1 cellular context compared by ENCODE assay signal in the genomic region with DNA sequence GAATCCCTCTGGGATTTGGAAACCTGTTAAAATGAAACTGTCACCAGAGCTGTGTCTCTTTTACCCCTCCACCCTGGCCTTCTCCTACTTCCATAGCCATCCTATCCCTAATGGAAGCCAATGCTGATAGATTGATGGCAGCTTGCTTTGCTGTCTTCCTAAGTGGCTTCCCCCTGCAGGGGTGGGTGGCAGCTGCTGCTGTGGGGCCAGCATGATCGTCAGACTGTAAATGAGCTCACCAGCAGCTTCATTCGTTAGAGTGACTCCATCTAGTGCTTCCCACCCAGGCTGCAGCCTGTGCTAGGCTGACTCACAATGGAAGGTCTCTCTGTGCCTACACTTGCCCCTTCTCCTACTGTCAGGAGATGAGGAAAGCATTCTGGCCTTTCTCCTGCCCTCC.
A peak's percentile ranks its signal among the peaks of the same experiment; 100 is the strongest.
TF ChIP-seq lines count a peak whose summit lies in the region.

No MANE protein-coding gene starts in this region.

TF ChIP-seq in HEK293, 187 proteins besides CTCF, POLR2A, EP300 and RAD21 (continued from another document and continues in another):
- TF ChIP-seq GLI4 (tag by site-specific recombination; IDR thresholded peaks at IDR 0.05) (no peak), ZNF19 (tag by site-specific recombination; IDR thresholded peaks at IDR 0.05; ENCODE audit: low read depth) (no peak), ZNF677 (tag by site-specific recombination; IDR thresholded peaks at IDR 0.05) (no peak), ZNF394 (tag by site-specific recombination; IDR thresholded peaks at IDR 0.05; ENCODE audit: borderline replicate concordance) (no peak), ZNF76 (tag by site-specific recombination; IDR thresholded peaks at IDR 0.05; ENCODE audit: borderline replicate concordance, low read depth) (no peak), ZNF341 (tag by site-specific recombination; IDR thresholded peaks at IDR 0.05; ENCODE audit: low read depth) (peak; percentile 27; the same call in 1 of the 2 replicates), EGR2 (tag by site-specific recombination; IDR thresholded peaks at IDR 0.05; ENCODE audit: low read depth) (peak; percentile 12; the same call in 1 of the 2 replicates), ZNF623 (tag by site-specific recombination; IDR thresholded peaks at IDR 0.05) (no peak), ZEB2 (tag by site-specific recombination; IDR thresholded peaks at IDR 0.05) (no peak), ZNF660 (tag by site-specific recombination; IDR thresholded peaks at IDR 0.05) (0 out of 2 replicates have a peak, but pooled peaks have one; percentile 41), ZNF560 (tag by site-specific recombination; IDR thresholded peaks at IDR 0.05; ENCODE audit: borderline replicate concordance) (no peak), SP3 (tag by site-specific recombination; IDR thresholded peaks at IDR 0.05) (no peak), ZNF585B (tag by site-specific recombination; IDR thresholded peaks at IDR 0.05) (no peak), MYNN (tag by site-specific recombination; IDR thresholded peaks at IDR 0.05; ENCODE audit: borderline replicate concordance) (no peak), ZNF132 (tag by site-specific recombination; IDR thresholded peaks at IDR 0.05; ENCODE audit: borderline replicate concordance) (no peak), PRDM1 (tag by site-specific recombination; IDR thresholded peaks at IDR 0.05) (peak; percentile 70), FEZF1 (tag by site-specific recombination; IDR thresholded peaks at IDR 0.05) (peak; percentile 70; the same call in 1 of the 2 replicates), ZNF654 (tag by site-specific recombination; IDR thresholded peaks at IDR 0.05; ENCODE audit: low read depth) (peak; percentile 23; the same call in 1 of the 2 replicates), OSR2 (tag by site-specific recombination; IDR thresholded peaks at IDR 0.05) (peak; percentile 69), IKZF3 (tag by site-specific recombination; IDR thresholded peaks at IDR 0.05) (no peak), ZNF558 (tag by site-specific recombination; IDR thresholded peaks at IDR 0.05) (no peak), HOXC10 (CRISPR knock-in tag; IDR thresholded peaks at IDR 0.05) (no peak), ZNF10 (tag by site-specific recombination; IDR thresholded peaks at IDR 0.05) (no peak), ZNF529 (tag by site-specific recombination; IDR thresholded peaks at IDR 0.05; ENCODE audit: insufficient replicate concordance) (no peak), ZNF548 (tag by site-specific recombination; IDR thresholded peaks at IDR 0.05) (no peak), ZIC2 (tag by site-specific recombination; IDR thresholded peaks at IDR 0.05) (peak; percentile 88), ZNF416 (tag by site-specific recombination; IDR thresholded peaks at IDR 0.05) (no peak)
- TF ChIP-seq, protein P1, sequence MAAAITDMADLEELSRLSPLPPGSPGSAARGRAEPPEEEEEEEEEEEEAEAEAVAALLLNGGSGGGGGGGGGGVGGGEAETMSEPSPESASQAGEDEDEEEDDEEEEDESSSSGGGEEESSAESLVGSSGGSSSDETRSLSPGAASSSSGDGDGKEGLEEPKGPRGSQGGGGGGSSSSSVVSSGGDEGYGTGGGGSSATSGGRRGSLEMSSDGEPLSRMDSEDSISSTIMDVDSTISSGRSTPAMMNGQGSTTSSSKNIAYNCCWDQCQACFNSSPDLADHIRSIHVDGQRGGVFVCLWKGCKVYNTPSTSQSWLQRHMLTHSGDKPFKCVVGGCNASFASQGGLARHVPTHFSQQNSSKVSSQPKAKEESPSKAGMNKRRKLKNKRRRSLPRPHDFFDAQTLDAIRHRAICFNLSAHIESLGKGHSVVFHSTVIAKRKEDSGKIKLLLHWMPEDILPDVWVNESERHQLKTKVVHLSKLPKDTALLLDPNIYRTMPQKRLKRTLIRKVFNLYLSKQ (tag by site-specific recombination; IDR thresholded peaks at IDR 0.05; ENCODE audit: borderline replicate concordance) = no peak
- TF ChIP-seq, protein P2, sequence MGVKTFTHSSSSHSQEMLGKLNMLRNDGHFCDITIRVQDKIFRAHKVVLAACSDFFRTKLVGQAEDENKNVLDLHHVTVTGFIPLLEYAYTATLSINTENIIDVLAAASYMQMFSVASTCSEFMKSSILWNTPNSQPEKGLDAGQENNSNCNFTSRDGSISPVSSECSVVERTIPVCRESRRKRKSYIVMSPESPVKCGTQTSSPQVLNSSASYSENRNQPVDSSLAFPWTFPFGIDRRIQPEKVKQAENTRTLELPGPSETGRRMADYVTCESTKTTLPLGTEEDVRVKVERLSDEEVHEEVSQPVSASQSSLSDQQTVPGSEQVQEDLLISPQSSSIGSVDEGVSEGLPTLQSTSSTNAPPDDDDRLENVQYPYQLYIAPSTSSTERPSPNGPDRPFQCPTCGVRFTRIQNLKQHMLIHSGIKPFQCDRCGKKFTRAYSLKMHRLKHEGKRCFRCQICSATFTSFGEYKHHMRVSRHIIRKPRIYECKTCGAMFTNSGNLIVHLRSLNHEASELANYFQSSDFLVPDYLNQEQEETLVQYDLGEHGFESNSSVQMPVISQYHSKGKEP (tag by site-specific recombination; IDR thresholded peaks at IDR 0.05) = no peak
- TF ChIP-seq, protein P3, sequence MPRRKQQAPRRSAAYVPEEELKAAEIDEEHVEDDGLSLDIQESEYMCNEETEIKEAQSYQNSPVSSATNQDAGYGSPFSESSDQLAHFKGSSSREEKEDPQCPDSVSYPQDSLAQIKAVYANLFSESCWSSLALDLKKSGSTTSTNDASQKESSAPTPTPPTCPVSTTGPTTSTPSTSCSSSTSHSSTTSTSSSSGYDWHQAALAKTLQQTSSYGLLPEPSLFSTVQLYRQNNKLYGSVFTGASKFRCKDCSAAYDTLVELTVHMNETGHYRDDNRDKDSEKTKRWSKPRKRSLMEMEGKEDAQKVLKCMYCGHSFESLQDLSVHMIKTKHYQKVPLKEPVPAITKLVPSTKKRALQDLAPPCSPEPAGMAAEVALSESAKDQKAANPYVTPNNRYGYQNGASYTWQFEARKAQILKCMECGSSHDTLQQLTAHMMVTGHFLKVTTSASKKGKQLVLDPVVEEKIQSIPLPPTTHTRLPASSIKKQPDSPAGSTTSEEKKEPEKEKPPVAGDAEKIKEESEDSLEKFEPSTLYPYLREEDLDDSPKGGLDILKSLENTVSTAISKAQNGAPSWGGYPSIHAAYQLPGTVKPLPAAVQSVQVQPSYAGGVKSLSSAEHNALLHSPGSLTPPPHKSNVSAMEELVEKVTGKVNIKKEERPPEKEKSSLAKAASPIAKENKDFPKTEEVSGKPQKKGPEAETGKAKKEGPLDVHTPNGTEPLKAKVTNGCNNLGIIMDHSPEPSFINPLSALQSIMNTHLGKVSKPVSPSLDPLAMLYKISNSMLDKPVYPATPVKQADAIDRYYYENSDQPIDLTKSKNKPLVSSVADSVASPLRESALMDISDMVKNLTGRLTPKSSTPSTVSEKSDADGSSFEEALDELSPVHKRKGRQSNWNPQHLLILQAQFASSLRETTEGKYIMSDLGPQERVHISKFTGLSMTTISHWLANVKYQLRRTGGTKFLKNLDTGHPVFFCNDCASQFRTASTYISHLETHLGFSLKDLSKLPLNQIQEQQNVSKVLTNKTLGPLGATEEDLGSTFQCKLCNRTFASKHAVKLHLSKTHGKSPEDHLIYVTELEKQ (tag by site-specific recombination; IDR thresholded peaks at IDR 0.05; ENCODE audit: borderline replicate concordance) = no peak
- TF ChIP-seq, protein P4, sequence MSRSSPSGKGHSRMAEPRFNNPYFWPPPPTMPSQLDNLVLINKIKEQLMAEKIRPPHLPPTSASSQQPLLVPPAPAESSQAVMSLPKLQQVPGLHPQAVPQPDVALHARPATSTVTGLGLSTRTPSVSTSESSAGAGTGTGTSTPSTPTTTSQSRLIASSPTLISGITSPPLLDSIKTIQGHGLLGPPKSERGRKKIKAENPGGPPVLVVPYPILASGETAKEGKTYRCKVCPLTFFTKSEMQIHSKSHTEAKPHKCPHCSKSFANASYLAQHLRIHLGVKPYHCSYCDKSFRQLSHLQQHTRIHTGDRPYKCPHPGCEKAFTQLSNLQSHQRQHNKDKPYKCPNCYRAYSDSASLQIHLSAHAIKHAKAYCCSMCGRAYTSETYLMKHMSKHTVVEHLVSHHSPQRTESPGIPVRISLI (tag by site-specific recombination; IDR thresholded peaks at IDR 0.05) = no peak
- TF ChIP-seq, protein P5, sequence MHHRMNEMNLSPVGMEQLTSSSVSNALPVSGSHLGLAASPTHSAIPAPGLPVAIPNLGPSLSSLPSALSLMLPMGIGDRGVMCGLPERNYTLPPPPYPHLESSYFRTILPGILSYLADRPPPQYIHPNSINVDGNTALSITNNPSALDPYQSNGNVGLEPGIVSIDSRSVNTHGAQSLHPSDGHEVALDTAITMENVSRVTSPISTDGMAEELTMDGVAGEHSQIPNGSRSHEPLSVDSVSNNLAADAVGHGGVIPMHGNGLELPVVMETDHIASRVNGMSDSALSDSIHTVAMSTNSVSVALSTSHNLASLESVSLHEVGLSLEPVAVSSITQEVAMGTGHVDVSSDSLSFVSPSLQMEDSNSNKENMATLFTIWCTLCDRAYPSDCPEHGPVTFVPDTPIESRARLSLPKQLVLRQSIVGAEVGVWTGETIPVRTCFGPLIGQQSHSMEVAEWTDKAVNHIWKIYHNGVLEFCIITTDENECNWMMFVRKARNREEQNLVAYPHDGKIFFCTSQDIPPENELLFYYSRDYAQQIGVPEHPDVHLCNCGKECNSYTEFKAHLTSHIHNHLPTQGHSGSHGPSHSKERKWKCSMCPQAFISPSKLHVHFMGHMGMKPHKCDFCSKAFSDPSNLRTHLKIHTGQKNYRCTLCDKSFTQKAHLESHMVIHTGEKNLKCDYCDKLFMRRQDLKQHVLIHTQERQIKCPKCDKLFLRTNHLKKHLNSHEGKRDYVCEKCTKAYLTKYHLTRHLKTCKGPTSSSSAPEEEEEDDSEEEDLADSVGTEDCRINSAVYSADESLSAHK (tag by site-specific recombination; IDR thresholded peaks at IDR 0.05) = peak; percentile 51; the same call in 1 of the 2 replicates
- TF ChIP-seq, protein P6, sequence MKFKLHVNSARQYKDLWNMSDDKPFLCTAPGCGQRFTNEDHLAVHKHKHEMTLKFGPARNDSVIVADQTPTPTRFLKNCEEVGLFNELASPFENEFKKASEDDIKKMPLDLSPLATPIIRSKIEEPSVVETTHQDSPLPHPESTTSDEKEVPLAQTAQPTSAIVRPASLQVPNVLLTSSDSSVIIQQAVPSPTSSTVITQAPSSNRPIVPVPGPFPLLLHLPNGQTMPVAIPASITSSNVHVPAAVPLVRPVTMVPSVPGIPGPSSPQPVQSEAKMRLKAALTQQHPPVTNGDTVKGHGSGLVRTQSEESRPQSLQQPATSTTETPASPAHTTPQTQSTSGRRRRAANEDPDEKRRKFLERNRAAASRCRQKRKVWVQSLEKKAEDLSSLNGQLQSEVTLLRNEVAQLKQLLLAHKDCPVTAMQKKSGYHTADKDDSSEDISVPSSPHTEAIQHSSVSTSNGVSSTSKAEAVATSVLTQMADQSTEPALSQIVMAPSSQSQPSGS (tag by site-specific recombination; IDR thresholded peaks at IDR 0.05; ENCODE audit: low read depth) = no peak
- TF ChIP-seq, protein P7, sequence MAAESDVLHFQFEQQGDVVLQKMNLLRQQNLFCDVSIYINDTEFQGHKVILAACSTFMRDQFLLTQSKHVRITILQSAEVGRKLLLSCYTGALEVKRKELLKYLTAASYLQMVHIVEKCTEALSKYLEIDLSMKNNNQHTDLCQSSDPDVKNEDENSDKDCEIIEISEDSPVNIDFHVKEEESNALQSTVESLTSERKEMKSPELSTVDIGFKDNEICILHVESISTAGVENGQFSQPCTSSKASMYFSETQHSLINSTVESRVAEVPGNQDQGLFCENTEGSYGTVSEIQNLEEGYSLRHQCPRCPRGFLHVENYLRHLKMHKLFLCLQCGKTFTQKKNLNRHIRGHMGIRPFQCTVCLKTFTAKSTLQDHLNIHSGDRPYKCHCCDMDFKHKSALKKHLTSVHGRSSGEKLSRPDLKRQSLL (tag by site-specific recombination; IDR thresholded peaks at IDR 0.05) = no peak
- TF ChIP-seq, protein P8, sequence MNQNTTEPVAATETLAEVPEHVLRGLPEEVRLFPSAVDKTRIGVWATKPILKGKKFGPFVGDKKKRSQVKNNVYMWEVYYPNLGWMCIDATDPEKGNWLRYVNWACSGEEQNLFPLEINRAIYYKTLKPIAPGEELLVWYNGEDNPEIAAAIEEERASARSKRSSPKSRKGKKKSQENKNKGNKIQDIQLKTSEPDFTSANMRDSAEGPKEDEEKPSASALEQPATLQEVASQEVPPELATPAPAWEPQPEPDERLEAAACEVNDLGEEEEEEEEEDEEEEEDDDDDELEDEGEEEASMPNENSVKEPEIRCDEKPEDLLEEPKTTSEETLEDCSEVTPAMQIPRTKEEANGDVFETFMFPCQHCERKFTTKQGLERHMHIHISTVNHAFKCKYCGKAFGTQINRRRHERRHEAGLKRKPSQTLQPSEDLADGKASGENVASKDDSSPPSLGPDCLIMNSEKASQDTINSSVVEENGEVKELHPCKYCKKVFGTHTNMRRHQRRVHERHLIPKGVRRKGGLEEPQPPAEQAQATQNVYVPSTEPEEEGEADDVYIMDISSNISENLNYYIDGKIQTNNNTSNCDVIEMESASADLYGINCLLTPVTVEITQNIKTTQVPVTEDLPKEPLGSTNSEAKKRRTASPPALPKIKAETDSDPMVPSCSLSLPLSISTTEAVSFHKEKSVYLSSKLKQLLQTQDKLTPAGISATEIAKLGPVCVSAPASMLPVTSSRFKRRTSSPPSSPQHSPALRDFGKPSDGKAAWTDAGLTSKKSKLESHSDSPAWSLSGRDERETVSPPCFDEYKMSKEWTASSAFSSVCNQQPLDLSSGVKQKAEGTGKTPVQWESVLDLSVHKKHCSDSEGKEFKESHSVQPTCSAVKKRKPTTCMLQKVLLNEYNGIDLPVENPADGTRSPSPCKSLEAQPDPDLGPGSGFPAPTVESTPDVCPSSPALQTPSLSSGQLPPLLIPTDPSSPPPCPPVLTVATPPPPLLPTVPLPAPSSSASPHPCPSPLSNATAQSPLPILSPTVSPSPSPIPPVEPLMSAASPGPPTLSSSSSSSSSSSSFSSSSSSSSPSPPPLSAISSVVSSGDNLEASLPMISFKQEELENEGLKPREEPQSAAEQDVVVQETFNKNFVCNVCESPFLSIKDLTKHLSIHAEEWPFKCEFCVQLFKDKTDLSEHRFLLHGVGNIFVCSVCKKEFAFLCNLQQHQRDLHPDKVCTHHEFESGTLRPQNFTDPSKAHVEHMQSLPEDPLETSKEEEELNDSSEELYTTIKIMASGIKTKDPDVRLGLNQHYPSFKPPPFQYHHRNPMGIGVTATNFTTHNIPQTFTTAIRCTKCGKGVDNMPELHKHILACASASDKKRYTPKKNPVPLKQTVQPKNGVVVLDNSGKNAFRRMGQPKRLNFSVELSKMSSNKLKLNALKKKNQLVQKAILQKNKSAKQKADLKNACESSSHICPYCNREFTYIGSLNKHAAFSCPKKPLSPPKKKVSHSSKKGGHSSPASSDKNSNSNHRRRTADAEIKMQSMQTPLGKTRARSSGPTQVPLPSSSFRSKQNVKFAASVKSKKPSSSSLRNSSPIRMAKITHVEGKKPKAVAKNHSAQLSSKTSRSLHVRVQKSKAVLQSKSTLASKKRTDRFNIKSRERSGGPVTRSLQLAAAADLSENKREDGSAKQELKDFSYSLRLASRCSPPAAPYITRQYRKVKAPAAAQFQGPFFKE (tag by site-specific recombination; IDR thresholded peaks at IDR 0.05; ENCODE audit: borderline replicate concordance) = no peak
- TF ChIP-seq, protein P9, sequence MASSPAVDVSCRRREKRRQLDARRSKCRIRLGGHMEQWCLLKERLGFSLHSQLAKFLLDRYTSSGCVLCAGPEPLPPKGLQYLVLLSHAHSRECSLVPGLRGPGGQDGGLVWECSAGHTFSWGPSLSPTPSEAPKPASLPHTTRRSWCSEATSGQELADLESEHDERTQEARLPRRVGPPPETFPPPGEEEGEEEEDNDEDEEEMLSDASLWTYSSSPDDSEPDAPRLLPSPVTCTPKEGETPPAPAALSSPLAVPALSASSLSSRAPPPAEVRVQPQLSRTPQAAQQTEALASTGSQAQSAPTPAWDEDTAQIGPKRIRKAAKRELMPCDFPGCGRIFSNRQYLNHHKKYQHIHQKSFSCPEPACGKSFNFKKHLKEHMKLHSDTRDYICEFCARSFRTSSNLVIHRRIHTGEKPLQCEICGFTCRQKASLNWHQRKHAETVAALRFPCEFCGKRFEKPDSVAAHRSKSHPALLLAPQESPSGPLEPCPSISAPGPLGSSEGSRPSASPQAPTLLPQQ (tag by site-specific recombination; IDR thresholded peaks at IDR 0.05) = peak; percentile 91
